ENCODE assay signal across 8 cellular contexts in genomic region chr17:19992803-19993713, GRCh38. TPM values are rescaled to one million over a fixed set of nuclear protein-coding genes. Genes with fewer than 3 reads are reported as not detected.
DNase-seq lines count a peak whose midpoint lies in the region; ATAC-seq and TF ChIP-seq lines count a peak whose summit lies in the region.

No MANE protein-coding gene starts in this region.

- H3K27ac ChIP-seq in angular gyrus (ENCODE audit: low read depth, low read length) (peak overlapping the region; percentile 40), right cardiac atrium (ENCODE audit: low read length) (no peak overlapping the region)

- no peaks in the 10 kb centered on the region for H3K4me1 ChIP-seq in right cardiac atrium (ENCODE audit: control insufficient read depth, insufficient read depth, low read length)

- peak; percentile 81 for ATAC-seq in HG02973 (IDR thresholded peaks at IDR 0.05; ENCODE audit: unreplicated experiment)
- ATAC-seq in right cardiac atrium: peak; percentile 97 to 98
- ATAC-seq in sciatic nerve: peak; percentile 99

- H3K9me3 ChIP-seq in right cardiac atrium (ENCODE audit: control insufficient read depth, low read length): no peaks in the 10 kb centered on the region

- WGBS in right cardiac atrium: 27% methylated on average over 24 of the region's 24 CpGs

- no peak overlapping the region for H3K4me3 ChIP-seq in right cardiac atrium (ENCODE audit: low read length)

- intact Hi-C loops in right cardiac atrium (cut with DNase I) (loop anchor here (2.0 to 5.0 kb wide), 2 partner anchors 124 kb away; no protein-coding TSS in a partner anchor), sciatic nerve (cut with DNase I) (loop anchor here (10.0 kb wide), 1 partner anchor 332 kb away; no protein-coding TSS in a partner anchor)

- H3K27me3 ChIP-seq in right cardiac atrium (ENCODE audit: control insufficient read depth, insufficient read depth): no peaks in the 10 kb centered on the region

- TF ChIP-seq CTCF in GM12873 (IDR thresholded peaks at IDR 0.05; ENCODE audit: insufficient read depth, low read depth, low read length, missing control alignments): peak; percentile 68

- DNase-seq in NCI-H2029 treated with DMSO at 0.1 percent for 48 hours (lab: John Stamatoyannopoulos, UW) (peak; percentile 77), T-helper 9 cell (peak; percentile 62), right cardiac atrium (peak; percentile 88 to 96 (median 93)), sciatic nerve (ENCODE audit: low spot score) (peak; percentile 92), cortex of kidney (lab: John Stamatoyannopoulos, UW) (no peak)

RNA-seq across cellular contexts. Expression of gene AKAP10, which starts 15.4 kb away (rescaled TPM):
- total RNA-seq in right cardiac atrium (10 to 100 TPM; 17.4 to 23.1 (median 20.3) TPM), sciatic nerve (56.8 TPM)
- polyA plus RNA-seq in right cardiac atrium: 6.2 TPM

RNA-seq across cellular contexts. Expression of gene SPECC1, which starts 16.1 kb away (rescaled TPM):
- total RNA-seq in right cardiac atrium (1 to 10 TPM; 7.8 to 9.7 (median 8.5) TPM), sciatic nerve (53.6 TPM)
- polyA plus RNA-seq in right cardiac atrium: 3.1 TPM
